In genomic region chr3:67384790-67385397, GRCh38 we compare ENCODE assay signal across 8 cellular contexts.
DNase-seq lines count a peak whose midpoint lies in the region; ATAC-seq and TF ChIP-seq lines count a peak whose summit lies in the region.

No MANE protein-coding gene starts in this region.

- H3K4me1 ChIP-seq in lung (ENCODE audit: control insufficient read depth in 2 of 2, insufficient read depth in 2 of 2, low read length in 2 of 2) (peaks cover 2 to 12% of the 10 kb centered on the region in 2 donors), upper lobe of right lung (no peaks in the 10 kb centered on the region)

- H3K9me3 ChIP-seq in lung (ENCODE audit: control insufficient read depth in 2 of 2, insufficient read depth in 1 of 2, low read length in 1 of 2) (no peaks in the 10 kb centered on the region), upper lobe of right lung (no peaks in the 10 kb centered on the region)

- H3K27me3 ChIP-seq in lung (ENCODE audit: control insufficient read depth, insufficient read depth) (no peaks in the 10 kb centered on the region), upper lobe of right lung (no peaks in the 10 kb centered on the region)

- DNase-seq in EH (ENCODE audit: low read depth), result peak; percentile 59
- DNase-seq in HUDEP-2 (lab: John Stamatoyannopoulos, UW; ENCODE audit: unreplicated experiment in 76 of 76), result peak in 45 of 76 experiments; percentile 1 to 54 (median 22)
- peak; percentile 11 to 74 for DNase-seq in T47D (ENCODE audit: low read depth in 1 of 2, low spot score in 1 of 2)
- DNase-seq in lung (ENCODE audit: low spot score), result no peak
- no peak for DNase-seq in upper lobe of right lung
- no peak for DNase-seq in NCI-H345 treated with DMSO at 0.1 percent for 48 hours (lab: John Stamatoyannopoulos, UW; ENCODE audit: unreplicated experiment)

- 76 to 82% methylated on average over 10 of the region's 10 CpGs for WGBS in lung, 2 donors

- in situ Hi-C loops in T47D (cut with HindIII; ENCODE audit: low pct_unique_long_range_greater_than_20kb, low sequenced_read_pairs), result no loop called here

- intact Hi-C loops in upper lobe of right lung (cut with DNase I), result no loop called here

- H3K36me3 ChIP-seq in lung (ENCODE audit: control insufficient read depth in 2 of 2, insufficient read depth in 2 of 2, low read length in 2 of 2) (peaks cover 0 to 2% of the 10 kb centered on the region in 2 donors), upper lobe of right lung (no peaks in the 10 kb centered on the region)

- H3K4me3 ChIP-seq in lung (no peak overlapping the region), upper lobe of right lung (no peak overlapping the region)

- ATAC-seq in SK-N-SH treated with all-trans-retinoic acid at 6 μM for 48 hours (peak; percentile 94), lung (ENCODE audit: insufficient read depth, low FRiP score) (no peak), upper lobe of right lung (peak; percentile 77), HG02642 (IDR thresholded peaks at IDR 0.05; ENCODE audit: poor library complexity, unreplicated experiment) (no peak)

- TF ChIP-seq CTCF in lung (IDR thresholded peaks at IDR 0.05; ENCODE audit: control extremely low read depth, extremely low read depth) (peak; percentile 7), upper lobe of right lung (IDR thresholded peaks at IDR 0.05) (peak; percentile 49)

- no peak overlapping the region for H3K27ac ChIP-seq in lung (ENCODE audit: low read depth in 1 of 2, low read length in 1 of 2)
- H3K27ac ChIP-seq in upper lobe of right lung, result no peak overlapping the region

TF ChIP-seq in SK-N-SH treated with all-trans-retinoic acid at 6 μM for 48 hours, 23 proteins besides CTCF, POLR2A, EP300 and RAD21:
- TF ChIP-seq TSHZ2 (CRISPR knock-in tag; IDR thresholded peaks at IDR 0.05) (no peak), TOX (CRISPR knock-in tag; IDR thresholded peaks at IDR 0.05; ENCODE audit: borderline replicate concordance) (no peak), CSDC2 (CRISPR knock-in tag; IDR thresholded peaks at IDR 0.05) (no peak), ZC3H10 (CRISPR knock-in tag; IDR thresholded peaks at IDR 0.05) (no peak), CSRNP3 (CRISPR knock-in tag; IDR thresholded peaks at IDR 0.05) (no peak), TCF4 (CRISPR knock-in tag; IDR thresholded peaks at IDR 0.05; ENCODE audit: borderline replicate concordance) (no peak), ARNTL (CRISPR knock-in tag; IDR thresholded peaks at IDR 0.05; ENCODE audit: borderline replicate concordance, low read depth) (no peak), ISL1 (CRISPR knock-in tag; IDR thresholded peaks at IDR 0.05) (no peak), ZNF70 (CRISPR knock-in tag; IDR thresholded peaks at IDR 0.05) (no peak), ESRRG (CRISPR knock-in tag; IDR thresholded peaks at IDR 0.05) (no peak), BACH2 (CRISPR knock-in tag; IDR thresholded peaks at IDR 0.05; ENCODE audit: borderline replicate concordance) (no peak), GLIS3 (CRISPR knock-in tag; IDR thresholded peaks at IDR 0.05) (no peak), PPARA (CRISPR knock-in tag; IDR thresholded peaks at IDR 0.05; ENCODE audit: borderline replicate concordance) (no peak), SNAI2 (CRISPR knock-in tag; IDR thresholded peaks at IDR 0.05) (no peak), ZFP30 (CRISPR knock-in tag; IDR thresholded peaks at IDR 0.05) (no peak), RARB (CRISPR knock-in tag; IDR thresholded peaks at IDR 0.05) (no peak), POU6F1 (CRISPR knock-in tag; IDR thresholded peaks at IDR 0.05; ENCODE audit: borderline replicate concordance, low read depth) (no peak), OSR1 (CRISPR knock-in tag; IDR thresholded peaks at IDR 0.05) (no peak)
- TF ChIP-seq, protein P1, sequence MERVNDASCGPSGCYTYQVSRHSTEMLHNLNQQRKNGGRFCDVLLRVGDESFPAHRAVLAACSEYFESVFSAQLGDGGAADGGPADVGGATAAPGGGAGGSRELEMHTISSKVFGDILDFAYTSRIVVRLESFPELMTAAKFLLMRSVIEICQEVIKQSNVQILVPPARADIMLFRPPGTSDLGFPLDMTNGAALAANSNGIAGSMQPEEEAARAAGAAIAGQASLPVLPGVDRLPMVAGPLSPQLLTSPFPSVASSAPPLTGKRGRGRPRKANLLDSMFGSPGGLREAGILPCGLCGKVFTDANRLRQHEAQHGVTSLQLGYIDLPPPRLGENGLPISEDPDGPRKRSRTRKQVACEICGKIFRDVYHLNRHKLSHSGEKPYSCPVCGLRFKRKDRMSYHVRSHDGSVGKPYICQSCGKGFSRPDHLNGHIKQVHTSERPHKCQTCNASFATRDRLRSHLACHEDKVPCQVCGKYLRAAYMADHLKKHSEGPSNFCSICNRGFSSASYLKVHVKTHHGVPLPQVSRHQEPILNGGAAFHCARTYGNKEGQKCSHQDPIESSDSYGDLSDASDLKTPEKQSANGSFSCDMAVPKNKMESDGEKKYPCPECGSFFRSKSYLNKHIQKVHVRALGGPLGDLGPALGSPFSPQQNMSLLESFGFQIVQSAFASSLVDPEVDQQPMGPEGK (CRISPR knock-in tag; IDR thresholded peaks at IDR 0.05; ENCODE audit: borderline replicate concordance), result no peak
- TF ChIP-seq, protein P2, sequence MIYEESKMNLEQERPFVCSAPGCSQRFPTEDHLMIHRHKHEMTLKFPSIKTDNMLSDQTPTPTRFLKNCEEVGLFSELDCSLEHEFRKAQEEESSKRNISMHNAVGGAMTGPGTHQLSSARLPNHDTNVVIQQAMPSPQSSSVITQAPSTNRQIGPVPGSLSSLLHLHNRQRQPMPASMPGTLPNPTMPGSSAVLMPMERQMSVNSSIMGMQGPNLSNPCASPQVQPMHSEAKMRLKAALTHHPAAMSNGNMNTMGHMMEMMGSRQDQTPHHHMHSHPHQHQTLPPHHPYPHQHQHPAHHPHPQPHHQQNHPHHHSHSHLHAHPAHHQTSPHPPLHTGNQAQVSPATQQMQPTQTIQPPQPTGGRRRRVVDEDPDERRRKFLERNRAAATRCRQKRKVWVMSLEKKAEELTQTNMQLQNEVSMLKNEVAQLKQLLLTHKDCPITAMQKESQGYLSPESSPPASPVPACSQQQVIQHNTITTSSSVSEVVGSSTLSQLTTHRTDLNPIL (CRISPR knock-in tag; IDR thresholded peaks at IDR 0.05; ENCODE audit: low read depth), result no peak

Comparison
In these comparisons a context has a peak if more than half of its experiments do, and no peak if none do; other contexts are left out.
1. DNase-seq: peak in EH (single experiment), HUDEP-2 (45 of 76) and T47D (2 of 2); none in lung (single experiment), upper lobe of right lung (single experiment) and NCI-H345 treated with DMSO at 0.1 percent for 48 hours (single experiment).
2. ATAC-seq: peak in SK-N-SH treated with all-trans-retinoic acid at 6 μM for 48 hours (single experiment) and upper lobe of right lung (single experiment); none in lung (single experiment) and HG02642 (single experiment).